In genomic region chr9:7534211-7534935, GRCh38 we compare ENCODE assay signal across 21 cellular contexts.
DNase-seq lines count a peak whose midpoint lies in the region; ATAC-seq, FAIRE-seq and TF ChIP-seq lines count a peak whose summit lies in the region.
"Had no signal": no experiment of that assay in that cellular context is flagged by ENCODE, and none has a peak within 500 bp of the region (broad histone marks: within the 10 kb centered on the region; RNA-seq: fewer than 3 reads in every experiment).

No MANE protein-coding gene starts in this region.

- no peak for TF ChIP-seq CTCF in D721Med (IDR thresholded peaks at IDR 0.05; ENCODE audit: insufficient read depth, missing control alignments)

- peak; percentile 12 for DNase-seq in activated CD4-positive, alpha-beta T cell treated with anti-CD3 and anti-CD28 coated beads for 48 hours
- DNase-seq in activated CD4-positive, alpha-beta T cell treated with anti-CD3 and anti-CD28 coated beads, Interleukin-2, amount 50 U/mL, for 1 hour = no peak
- peak; percentile 4 for DNase-seq in stimulated activated CD4-positive, alpha-beta T cell treated with anti-CD3 and anti-CD28 coated beads, Interleukin-1b, Interleukin-23, amount 100 ng/mL, for 48 hours
- no peak for DNase-seq in stimulated activated CD4-positive, alpha-beta T cell treated with anti-CD3 and anti-CD28 coated beads, Interleukin-2, amount 100 ng/mL, for 24 hours
- DNase-seq in activated naive CD8-positive, alpha-beta T cell treated with anti-CD3 and anti-CD28 coated beads for 36 hours = peak; percentile 24
- peak; percentile 12 to 25 for DNase-seq in stimulated activated naive CD8-positive, alpha-beta T cell treated with anti-CD3 and anti-CD28 coated beads, Interleukin-15, amount 100 ng/mL, for 72 hours
- DNase-seq in D721Med (ENCODE audit: insufficient read length, low spot score) (no peak), HUDEP-2 (lab: John Stamatoyannopoulos, UW; ENCODE audit: unreplicated experiment in 76 of 76) (no peak)
- DNase-seq: AML-193; brain microvascular endothelial cell; CD8-positive, alpha-beta T cell; glutamatergic neuron; KG1; kidney glomerular epithelial cell; mesendoderm; NCI-H1436 treated with DMSO at 0.1 percent for 48 hours; NCI-H2171; NCI-H524 treated with DMSO at 0.1 percent for 48 hours; retina had no signal

- peaks cover 3% of the 10 kb centered on the region for H3K9me3 Mint-ChIP-seq in activated naive CD8-positive, alpha-beta T cell treated with anti-CD3 and anti-CD28 coated beads for 36 hours
- peaks cover 0 to 5% of the 10 kb centered on the region in 2 donors for H3K9me3 Mint-ChIP-seq in stimulated activated naive CD8-positive, alpha-beta T cell treated with anti-CD3 and anti-CD28 coated beads, Interleukin-15, amount 100 ng/mL, for 72 hours
- H3K9me3 Mint-ChIP-seq: CD8-positive, alpha-beta T cell had no signal

- H3K27me3 Mint-ChIP-seq in activated naive CD8-positive, alpha-beta T cell treated with anti-CD3 and anti-CD28 coated beads for 36 hours = peaks cover 38% of the 10 kb centered on the region
- peaks cover 20% of the 10 kb centered on the region for H3K27me3 Mint-ChIP-seq in stimulated activated naive CD8-positive, alpha-beta T cell treated with anti-CD3 and anti-CD28 coated beads, Interleukin-15, amount 100 ng/mL, for 72 hours

- peak overlapping the region; percentile 76 for H3K27ac Mint-ChIP-seq in activated naive CD8-positive, alpha-beta T cell treated with anti-CD3 and anti-CD28 coated beads for 36 hours
- peak overlapping the region; percentile 51 to 91 for H3K27ac Mint-ChIP-seq in stimulated activated naive CD8-positive, alpha-beta T cell treated with anti-CD3 and anti-CD28 coated beads, Interleukin-15, amount 100 ng/mL, for 72 hours
- H3K27ac Mint-ChIP-seq: CD8-positive, alpha-beta T cell; type B pancreatic cell had no signal

- peaks cover 2% of the 10 kb centered on the region for H3K36me3 Mint-ChIP-seq in activated naive CD8-positive, alpha-beta T cell treated with anti-CD3 and anti-CD28 coated beads for 36 hours
- H3K36me3 Mint-ChIP-seq: CD8-positive, alpha-beta T cell; type B pancreatic cell had no signal

- H3K4me3 Mint-ChIP-seq in activated naive CD8-positive, alpha-beta T cell treated with anti-CD3 and anti-CD28 coated beads for 36 hours = no peak overlapping the region
- peak overlapping the region; percentile 41 to 53 for H3K4me3 Mint-ChIP-seq in stimulated activated naive CD8-positive, alpha-beta T cell treated with anti-CD3 and anti-CD28 coated beads, Interleukin-15, amount 100 ng/mL, for 72 hours
- H3K4me3 Mint-ChIP-seq: CD8-positive, alpha-beta T cell; type B pancreatic cell had no signal

- ATAC-seq in stimulated activated naive CD8-positive, alpha-beta T cell treated with anti-CD3 and anti-CD28 coated beads, Interleukin-15, amount 100 ng/mL, for 72 hours = peak; percentile 77
- ATAC-seq: CD8-positive, alpha-beta T cell; HCT116 had no signal

- FAIRE-seq in D721Med (lab: Jason Lieb, UNC) = no peak

- peaks cover 36% of the 10 kb centered on the region for H3K4me1 Mint-ChIP-seq in activated naive CD8-positive, alpha-beta T cell treated with anti-CD3 and anti-CD28 coated beads for 36 hours
- peaks cover 37% of the 10 kb centered on the region for H3K4me1 Mint-ChIP-seq in stimulated activated naive CD8-positive, alpha-beta T cell treated with anti-CD3 and anti-CD28 coated beads, Interleukin-15, amount 100 ng/mL, for 72 hours

Comparison
In these comparisons a context has a peak if more than half of its experiments do, and no peak if none do; other contexts are left out.
1. DNase-seq: peak in activated CD4-positive, alpha-beta T cell treated with anti-CD3 and anti-CD28 coated beads for 48 hours (single experiment), stimulated activated CD4-positive, alpha-beta T cell treated with anti-CD3 and anti-CD28 coated beads, Interleukin-1b, Interleukin-23, amount 100 ng/mL, for 48 hours (single experiment), activated naive CD8-positive, alpha-beta T cell treated with anti-CD3 and anti-CD28 coated beads for 36 hours (single experiment) and stimulated activated naive CD8-positive, alpha-beta T cell treated with anti-CD3 and anti-CD28 coated beads, Interleukin-15, amount 100 ng/mL, for 72 hours (2 of 2); none in activated CD4-positive, alpha-beta T cell treated with anti-CD3 and anti-CD28 coated beads, Interleukin-2, amount 50 U/mL, for 1 hour (single experiment), stimulated activated CD4-positive, alpha-beta T cell treated with anti-CD3 and anti-CD28 coated beads, Interleukin-2, amount 100 ng/mL, for 24 hours (0 of 2), D721Med (single experiment) and HUDEP-2 (0 of 76).